Comparison of ENCODE assay signal across 8 cellular contexts in the genomic region with DNA sequence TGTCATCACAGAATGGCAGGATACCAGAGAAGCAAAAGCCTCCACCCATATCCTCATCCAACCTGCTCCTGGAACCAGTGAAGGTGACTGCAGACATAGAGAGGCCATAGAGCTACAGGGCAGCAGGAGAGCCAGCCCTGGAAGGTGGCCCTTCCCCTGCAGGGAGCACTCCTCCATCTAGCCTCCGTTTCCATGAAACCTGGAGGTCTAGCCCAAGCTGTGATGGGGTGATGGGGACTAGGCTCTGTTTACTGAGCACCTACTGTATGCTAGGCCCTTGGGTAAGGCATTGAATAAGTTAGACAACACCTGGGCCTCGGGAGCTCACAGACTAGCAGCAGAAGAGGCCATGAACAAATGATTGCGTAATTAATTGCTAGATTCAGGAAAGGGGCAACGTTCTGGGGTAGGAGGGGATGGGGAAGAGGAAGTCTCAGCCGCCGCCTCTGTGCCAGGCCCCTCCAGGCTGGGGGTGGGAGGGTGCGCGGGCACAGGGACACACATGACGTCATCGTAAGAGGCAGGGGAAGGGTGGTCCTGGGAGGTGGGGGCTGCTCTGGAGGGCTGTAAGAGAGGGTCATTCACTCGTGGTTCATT. TPM values are rescaled to one million over a fixed set of nuclear protein-coding genes. Genes with fewer than 3 reads are reported as not detected.
DNase-seq lines count a peak whose midpoint lies in the region; ATAC-seq, FAIRE-seq and TF ChIP-seq lines count a peak whose summit lies in the region.

No MANE protein-coding gene starts in this region.

- H3K4me3 Mint-ChIP-seq in activated T-helper 1 cell treated with anti-CD3 and anti-CD28 coated beads, Interleukin-12 subunit alpha, Interleukin-12 subunit beta, Interleukin-2, Interleukin-4 antibody, amounts not matched to agents 30 ng/mL and 10 ng/mL and 1 ng/mL, durations not matched to agents 14 hours and 24 hours and 36 hours = peak overlapping the region; percentile 75

- intact Hi-C loops in activated T-helper 1 cell treated with anti-CD3 and anti-CD28 coated beads, Interleukin-12 subunit alpha, Interleukin-12 subunit beta, Interleukin-2, Interleukin-4 antibody, amounts not matched to agents 30 ng/mL and 10 ng/mL and 1 ng/mL, durations not matched to agents 14 hours and 24 hours and 36 hours (cut with micrococcal nuclease) = loop anchor here (10.0 kb wide), 1 partner anchor 686 kb away; no protein-coding TSS in a partner anchor
- intact Hi-C loops in sigmoid colon (cut with DNase I) = no loop called here

- H3K27ac Mint-ChIP-seq in activated T-helper 1 cell treated with anti-CD3 and anti-CD28 coated beads, Interleukin-12 subunit alpha, Interleukin-12 subunit beta, Interleukin-2, Interleukin-4 antibody, amounts not matched to agents 30 ng/mL and 10 ng/mL and 1 ng/mL, durations not matched to agents 14 hours and 24 hours and 36 hours = no peak overlapping the region

- peak overlapping the region; percentile 20 to 95 (median 91); a peak in 21 of 22 replicates for H3K27ac ChIP-seq in BLaER1 treated with 17β-estradiol and CSF1 and Interleukin-3, amounts not matched to agents 10 nM and 100 nM
- H3K27ac ChIP-seq in right atrium auricular region (peak overlapping the region; percentile 75 to 80), sigmoid colon (peak overlapping the region; percentile 49 to 74 (median 63))

- peak; percentile 69 for DNase-seq in KBM-7
- DNase-seq in activated T-helper 1 cell treated with anti-CD3 and anti-CD28 coated beads, Interleukin-12 subunit alpha, Interleukin-12 subunit beta, Interleukin-2, Interleukin-4 antibody, amounts not matched to agents 30 ng/mL and 10 ng/mL and 1 ng/mL, durations not matched to agents 14 hours and 24 hours and 36 hours (ENCODE audit: low spot score) = no peak
- DNase-seq in right atrium auricular region (ENCODE audit: low spot score) = no peak
- DNase-seq in sigmoid colon = no peak
- no peak for DNase-seq in H54 (ENCODE audit: insufficient read length, low spot score)

- TF ChIP-seq POLR2A in sigmoid colon (IDR thresholded peaks at IDR 0.05) (no peak), H54 (IDR thresholded peaks at IDR 0.05; ENCODE audit: low read depth, low read length) (no peak)

- ATAC-seq in GM21360 (IDR thresholded peaks at IDR 0.05; ENCODE audit: unreplicated experiment) = no peak
- ATAC-seq in HG03039 (IDR thresholded peaks at IDR 0.05; ENCODE audit: unreplicated experiment) = no peak

- H3K36me3 Mint-ChIP-seq in activated T-helper 1 cell treated with anti-CD3 and anti-CD28 coated beads, Interleukin-12 subunit alpha, Interleukin-12 subunit beta, Interleukin-2, Interleukin-4 antibody, amounts not matched to agents 30 ng/mL and 10 ng/mL and 1 ng/mL, durations not matched to agents 14 hours and 24 hours and 36 hours (ENCODE audit: low read depth) = no peaks in the 10 kb centered on the region

- H3K27me3 Mint-ChIP-seq in activated T-helper 1 cell treated with anti-CD3 and anti-CD28 coated beads, Interleukin-12 subunit alpha, Interleukin-12 subunit beta, Interleukin-2, Interleukin-4 antibody, amounts not matched to agents 30 ng/mL and 10 ng/mL and 1 ng/mL, durations not matched to agents 14 hours and 24 hours and 36 hours (ENCODE audit: insufficient read depth) = peaks cover 35% of the 10 kb centered on the region

- H3K9ac ChIP-seq in BLaER1 treated with 17β-estradiol and CSF1 and Interleukin-3, amounts not matched to agents 10 nM and 100 nM = peak overlapping the region; percentile 83 to 97 (median 93)

- H3K27me3 ChIP-seq in BLaER1 treated with 17β-estradiol and CSF1 and Interleukin-3, amounts not matched to agents 10 nM and 100 nM = no peaks in the 10 kb centered on the region
- H3K27me3 ChIP-seq in right atrium auricular region (no peaks in the 10 kb centered on the region), sigmoid colon (no peaks in the 10 kb centered on the region)

- WGBS in sigmoid colon, 2 donors = 23 to 57% methylated on average over 11 of the region's 11 CpGs

- no peak for FAIRE-seq in H54 (lab: Jason Lieb, UNC)

- peak overlapping the region; percentile 70 to 94 (median 84) for H3K4me3 ChIP-seq in BLaER1 treated with 17β-estradiol and CSF1 and Interleukin-3, amounts not matched to agents 10 nM and 100 nM
- peak overlapping the region; percentile 68 to 84 for H3K4me3 ChIP-seq in right atrium auricular region
- peak overlapping the region; percentile 43 to 98 (median 78) for H3K4me3 ChIP-seq in sigmoid colon

- peak overlapping the region; percentile 91 to 100 (median 96) for H3K4me2 ChIP-seq in BLaER1 treated with 17β-estradiol and CSF1 and Interleukin-3, amounts not matched to agents 10 nM and 100 nM

- peaks cover 40 to 64% (median 60%) of the 10 kb centered on the region in 10 experiments for H3K4me1 ChIP-seq in BLaER1 treated with 17β-estradiol and CSF1 and Interleukin-3, amounts not matched to agents 10 nM and 100 nM
- peaks cover 0 to 21% of the 10 kb centered on the region in 2 donors for H3K4me1 ChIP-seq in right atrium auricular region
- peaks cover 0 to 22% (median 19%) of the 10 kb centered on the region in 4 donors for H3K4me1 ChIP-seq in sigmoid colon

- in situ Hi-C loops in KBM-7 (cut with MboI; ENCODE audit: low pct_unique_long_range_greater_than_20kb, low sequenced_read_pairs) = no loop called here

- no peak for TF ChIP-seq CTCF in right atrium auricular region (IDR thresholded peaks at IDR 0.05)
- no peak for TF ChIP-seq CTCF in sigmoid colon (IDR thresholded peaks at IDR 0.05)

- no peaks in the 10 kb centered on the region for H3K36me3 ChIP-seq in BLaER1 treated with 17β-estradiol and CSF1 and Interleukin-3, amounts not matched to agents 10 nM and 100 nM
- H3K36me3 ChIP-seq in right atrium auricular region = no peaks in the 10 kb centered on the region
- H3K36me3 ChIP-seq in sigmoid colon = no peaks in the 10 kb centered on the region

- H4K20me1 ChIP-seq in BLaER1 treated with 17β-estradiol and CSF1 and Interleukin-3, amounts not matched to agents 10 nM and 100 nM = peaks cover 0 to 35% (median 29%) of the 10 kb centered on the region in 11 experiments; a peak in 17 of 22 replicates

- H3K9me3 Mint-ChIP-seq in activated T-helper 1 cell treated with anti-CD3 and anti-CD28 coated beads, Interleukin-12 subunit alpha, Interleukin-12 subunit beta, Interleukin-2, Interleukin-4 antibody, amounts not matched to agents 30 ng/mL and 10 ng/mL and 1 ng/mL, durations not matched to agents 14 hours and 24 hours and 36 hours = no peaks in the 10 kb centered on the region

- H3K9me3 ChIP-seq in BLaER1 treated with 17β-estradiol and CSF1 and Interleukin-3, amounts not matched to agents 10 nM and 100 nM (replicated peaks in 1 of 11) = no peaks in the 10 kb centered on the region
- H3K9me3 ChIP-seq in right atrium auricular region = no peaks in the 10 kb centered on the region
- no peaks in the 10 kb centered on the region for H3K9me3 ChIP-seq in sigmoid colon

- no peak for TF ChIP-seq EP300 in sigmoid colon (IDR thresholded peaks at IDR 0.05)

- H3K4me1 Mint-ChIP-seq in activated T-helper 1 cell treated with anti-CD3 and anti-CD28 coated beads, Interleukin-12 subunit alpha, Interleukin-12 subunit beta, Interleukin-2, Interleukin-4 antibody, amounts not matched to agents 30 ng/mL and 10 ng/mL and 1 ng/mL, durations not matched to agents 14 hours and 24 hours and 36 hours (ENCODE audit: low read depth) = no peaks in the 10 kb centered on the region

RNA-seq across cellular contexts. Expression of a gene that starts 0.8 kb away (rescaled TPM):
- total RNA-seq in activated T-helper 1 cell treated with anti-CD3 and anti-CD28 coated beads, Interleukin-12 subunit alpha, Interleukin-12 subunit beta, Interleukin-2, Interleukin-4 antibody, amounts not matched to agents 30 ng/mL and 10 ng/mL and 1 ng/mL, durations not matched to agents 14 hours and 24 hours and 36 hours = not detected in 2 replicates
- 10 to 100 TPM; 29.4 to 29.5 TPM for total RNA-seq in right atrium auricular region
- total RNA-seq in sigmoid colon = 10 to 100 TPM; 14.5 to 29.4 (median 20.2) TPM
- polyA plus RNA-seq in sigmoid colon = 1 to 10 TPM in 2 of 3 donors, under 1 TPM in 1; 0.69 to 8.4 (median 7.5) TPM

RNA-seq across cellular contexts. Expression of a gene that starts 29.6 kb away (rescaled TPM):
- 1,905 and 1,941 TPM in 2 replicates for total RNA-seq in activated T-helper 1 cell treated with anti-CD3 and anti-CD28 coated beads, Interleukin-12 subunit alpha, Interleukin-12 subunit beta, Interleukin-2, Interleukin-4 antibody, amounts not matched to agents 30 ng/mL and 10 ng/mL and 1 ng/mL, durations not matched to agents 14 hours and 24 hours and 36 hours
- total RNA-seq in right atrium auricular region (1,000 to 10,000 TPM in 1 of 2 donors, 100 to 1,000 TPM in 1; 440 to 1,190 TPM), sigmoid colon (1,000 to 10,000 TPM; 1,532 to 2,212 (median 2,076) TPM)
- 1,000 to 10,000 TPM; 2,602 to 4,917 (median 3,303) TPM for polyA plus RNA-seq in sigmoid colon

RNA-seq across cellular contexts. Expression of a gene that starts 50.6 kb away (rescaled TPM):
- total RNA-seq in activated T-helper 1 cell treated with anti-CD3 and anti-CD28 coated beads, Interleukin-12 subunit alpha, Interleukin-12 subunit beta, Interleukin-2, Interleukin-4 antibody, amounts not matched to agents 30 ng/mL and 10 ng/mL and 1 ng/mL, durations not matched to agents 14 hours and 24 hours and 36 hours = 23.5 and 27.7 TPM in 2 replicates
- total RNA-seq in right atrium auricular region (10 to 100 TPM; 13.0 to 13.7 TPM), sigmoid colon (10 to 100 TPM; 19.6 to 24.6 (median 21.3) TPM)
- polyA plus RNA-seq in sigmoid colon = 10 to 100 TPM in 1 of 3 donors, 1 to 10 TPM in 2; 8.8 to 17.5 (median 9.0) TPM

Comparison
In these comparisons a context has a peak if more than half of its experiments do, and no peak if none do; other contexts are left out.
1. RNA of a gene that starts 0.8 kb away (total RNA-seq): 29.4 to 29.5 TPM in right atrium auricular region and 14.5 to 29.4 TPM in sigmoid colon; not detected in activated T-helper 1 cell treated with anti-CD3 and anti-CD28 coated beads, Interleukin-12 subunit alpha, Interleukin-12 subunit beta, Interleukin-2, Interleukin-4 antibody, amounts not matched to agents 30 ng/mL and 10 ng/mL and 1 ng/mL, durations not matched to agents 14 hours and 24 hours and 36 hours; every median in the first group is over 10 times any median in the second.
2. Peak in every context shown above with its lines, with median percentiles within 50 percentile points of each other: H3K27ac ChIP-seq and H3K4me3 ChIP-seq.